In genomic region chr2:25342372-25343186, GRCh38 we compare ENCODE assay signal across 8 cellular contexts. TPM values are rescaled to one million over a fixed set of nuclear protein-coding genes. Genes with fewer than 3 reads are reported as not detected.
A peak's percentile ranks its signal among the peaks of the same experiment; 100 is the strongest.
DNase-seq lines count a peak whose midpoint lies in the region; ATAC-seq and TF ChIP-seq lines count a peak whose summit lies in the region.

No MANE protein-coding gene starts in this region.

- no peaks in the 10 kb centered on the region for H3K27me3 ChIP-seq in Panc1 (ENCODE audit: control insufficient read depth, insufficient read depth, low read length)
- H3K27me3 ChIP-seq in naive thymus-derived CD4-positive, alpha-beta T cell (ENCODE audit: control insufficient read depth in 2 of 2, insufficient read depth in 2 of 2, low read length in 2 of 2), result no peaks in the 10 kb centered on the region

- no peak overlapping the region for H3K27ac ChIP-seq in Panc1 (ENCODE audit: low read length)
- H3K27ac ChIP-seq in naive thymus-derived CD4-positive, alpha-beta T cell (ENCODE audit: low read depth, low read length), result no peak overlapping the region

- peaks cover 24% of the 10 kb centered on the region for H3K4me1 Mint-ChIP-seq in activated T-helper 17 cell treated with anti-CD3 and anti-CD28 coated beads, Interleukin-2, amount 50 U/mL, for 72 hours
- peaks cover 18 to 30% (median 27%) of the 10 kb centered on the region in 7 donors for H3K4me1 Mint-ChIP-seq in naive thymus-derived CD4-positive, alpha-beta T cell
- peaks cover 15 to 31% of the 10 kb centered on the region in 2 donors for H3K4me1 Mint-ChIP-seq in stimulated activated naive B cell treated with anti-CD40 and anti-IgM and Interleukin-4, amounts not matched to agents 10 μg/mL and 1 μg/mL and 100 μg/mL, for 72 hours

- H3K4me3 Mint-ChIP-seq in activated T-helper 17 cell treated with anti-CD3 and anti-CD28 coated beads, Interleukin-2, amount 50 U/mL, for 72 hours, result peak overlapping the region; percentile 75
- H3K4me3 Mint-ChIP-seq in naive thymus-derived CD4-positive, alpha-beta T cell, result peak overlapping the region; percentile 68 to 88 (median 78)
- H3K4me3 Mint-ChIP-seq in stimulated activated naive B cell treated with anti-CD40 and anti-IgM and Interleukin-4, amounts not matched to agents 10 μg/mL and 1 μg/mL and 100 μg/mL, for 72 hours, result peak overlapping the region; percentile 89 to 91

- TF ChIP-seq CTCF in Panc1 (IDR thresholded peaks at IDR 0.05), result peak; percentile 96

- H3K27me3 Mint-ChIP-seq in activated T-helper 17 cell treated with anti-CD3 and anti-CD28 coated beads, Interleukin-2, amount 50 U/mL, for 72 hours, result no peaks in the 10 kb centered on the region
- no peaks in the 10 kb centered on the region for H3K27me3 Mint-ChIP-seq in naive thymus-derived CD4-positive, alpha-beta T cell
- peaks cover 5 to 7% of the 10 kb centered on the region in 2 donors for H3K27me3 Mint-ChIP-seq in stimulated activated naive B cell treated with anti-CD40 and anti-IgM and Interleukin-4, amounts not matched to agents 10 μg/mL and 1 μg/mL and 100 μg/mL, for 72 hours

- intact Hi-C loops in Panc1 (cut with micrococcal nuclease; ENCODE audit: unreplicated experiment), result no loop called here
- intact Hi-C loops in naive thymus-derived CD4-positive, alpha-beta T cell (cut with micrococcal nuclease), result loop anchor here (1.0 to 10.0 kb wide), 11 partner anchors 20 to 535 kb away; partner anchors contain the start of genes ASXL2 (in 1 of the 2) and DTNB (in 1 of the 2)

- peak overlapping the region; percentile 66 for H3K27ac Mint-ChIP-seq in activated T-helper 17 cell treated with anti-CD3 and anti-CD28 coated beads, Interleukin-2, amount 50 U/mL, for 72 hours
- H3K27ac Mint-ChIP-seq in naive thymus-derived CD4-positive, alpha-beta T cell, result peak overlapping the region in 6 of 9 donors; percentile 10 to 89 (median 56)
- H3K27ac Mint-ChIP-seq in stimulated activated naive B cell treated with anti-CD40 and anti-IgM and Interleukin-4, amounts not matched to agents 10 μg/mL and 1 μg/mL and 100 μg/mL, for 72 hours, result peak overlapping the region; percentile 95

- no peaks in the 10 kb centered on the region for H3K4me1 ChIP-seq in Panc1 (ENCODE audit: control insufficient read depth, insufficient read depth, low read length)
- H3K4me1 ChIP-seq in naive thymus-derived CD4-positive, alpha-beta T cell (ENCODE audit: control insufficient read depth in 2 of 2, insufficient read depth in 2 of 2, low read length in 2 of 2), result peaks cover 5 to 29% of the 10 kb centered on the region in 2 donors

- POLR2A ChIA-PET in Panc1 (lab: Charles Lee), result no interaction called here
- POLR2A ChIA-PET in naive thymus-derived CD4-positive, alpha-beta T cell (lab: Charles Lee), result interaction anchor here (0.9 to 1.6 kb wide), 8 partner anchors 20 to 70 kb away, joined by 3 to 14 read pairs (median 4); no protein-coding TSS in a partner anchor

- ATAC-seq in GM21515 (IDR thresholded peaks at IDR 0.05; ENCODE audit: unreplicated experiment) (peak; percentile 76), Panc1 (peak; percentile 90)
- peak; percentile 86 for ATAC-seq in activated T-helper 17 cell treated with anti-CD3 and anti-CD28 coated beads, Interleukin-2, amount 50 U/mL, for 72 hours (replicated peaks)
- peak; percentile 95 for ATAC-seq in naive thymus-derived CD4-positive, alpha-beta T cell
- peak; percentile 89 for ATAC-seq in stimulated activated naive B cell treated with anti-CD40 and anti-IgM and Interleukin-4, amounts not matched to agents 10 μg/mL and 1 μg/mL and 100 μg/mL, for 72 hours (replicated peaks)

- H3K9me3 Mint-ChIP-seq in activated T-helper 17 cell treated with anti-CD3 and anti-CD28 coated beads, Interleukin-2, amount 50 U/mL, for 72 hours, result no peaks in the 10 kb centered on the region
- no peaks in the 10 kb centered on the region for H3K9me3 Mint-ChIP-seq in naive thymus-derived CD4-positive, alpha-beta T cell
- H3K9me3 Mint-ChIP-seq in stimulated activated naive B cell treated with anti-CD40 and anti-IgM and Interleukin-4, amounts not matched to agents 10 μg/mL and 1 μg/mL and 100 μg/mL, for 72 hours, result no peaks in the 10 kb centered on the region

- in situ Hi-C loops in Panc1 (cut with HindIII; ENCODE audit: low pct_unique_long_range_greater_than_20kb, low sequenced_read_pairs), result no loop called here

- no TSS peak for BruUV-seq in Panc1 (replicated peaks; lab: Mats Ljungman, UMichigan)

- no peaks in the 10 kb centered on the region for H3K9me3 ChIP-seq in Panc1 (ENCODE audit: control insufficient read depth, insufficient read depth, low read depth, low read length)
- H3K9me3 ChIP-seq in naive thymus-derived CD4-positive, alpha-beta T cell (ENCODE audit: control insufficient read depth in 2 of 3, low read length in 3 of 3), result no peaks in the 10 kb centered on the region

- H3K36me3 Mint-ChIP-seq in activated T-helper 17 cell treated with anti-CD3 and anti-CD28 coated beads, Interleukin-2, amount 50 U/mL, for 72 hours (ENCODE audit: low read depth), result peaks cover 6% of the 10 kb centered on the region
- H3K36me3 Mint-ChIP-seq in naive thymus-derived CD4-positive, alpha-beta T cell, result peaks cover 0 to 3% (median 0%) of the 10 kb centered on the region in 5 donors
- no peaks in the 10 kb centered on the region for H3K36me3 Mint-ChIP-seq in stimulated activated naive B cell treated with anti-CD40 and anti-IgM and Interleukin-4, amounts not matched to agents 10 μg/mL and 1 μg/mL and 100 μg/mL, for 72 hours

- CTCF ChIA-PET in Panc1 (lab: Charles Lee), result interaction anchor here (0.6 to 1.1 kb wide), 3 partner anchors 11 to 31 kb away, joined by 3 to 6 read pairs (median 4); no protein-coding TSS in a partner anchor
- CTCF ChIA-PET in naive thymus-derived CD4-positive, alpha-beta T cell (lab: Charles Lee), result interaction anchor here (0.8 to 2.8 kb wide), 5 partner anchors 12 to 34 kb away, joined by 3 to 11 read pairs (median 4); no protein-coding TSS in a partner anchor

- peak overlapping the region; percentile 51 to 61 for H3K4me3 ChIP-seq in Panc1 (ENCODE audit: low read depth in 2 of 2, low read length in 2 of 2)
- peak overlapping the region; percentile 56 for H3K4me3 ChIP-seq in naive thymus-derived CD4-positive, alpha-beta T cell (ENCODE audit: low read length)

- DNase-seq in DMS153 (lab: John Stamatoyannopoulos, UW) (peak; percentile 62), HuH-7.5 (ENCODE audit: low spot score) (peak; percentile 93), Panc1 (ENCODE audit: low read depth, low spot score) (peak; percentile 41), fibroblast of peridontal ligament (ENCODE audit: extremely low read depth) (peak; percentile 66)
- peak; percentile 67 to 88 (median 77) for DNase-seq in naive thymus-derived CD4-positive, alpha-beta T cell
- peak; percentile 75 for DNase-seq in stimulated activated naive B cell treated with anti-CD40 and anti-IgM and Interleukin-4, amounts not matched to agents 10 μg/mL and 1 μg/mL and 100 μg/mL, for 72 hours

- no peaks in the 10 kb centered on the region for H3K36me3 ChIP-seq in Panc1 (ENCODE audit: control insufficient read depth, insufficient read depth, low read length)
- H3K36me3 ChIP-seq in naive thymus-derived CD4-positive, alpha-beta T cell (ENCODE audit: control insufficient read depth in 2 of 3, insufficient read depth in 3 of 3, low read length in 3 of 3), result no peaks in the 10 kb centered on the region

RNA-seq across cellular contexts. Expression of gene DNMT3A, which starts 0.9 kb away (rescaled TPM):
- total RNA-seq in Panc1 (2021; ENCODE audit: unreplicated experiment), result 29.3 TPM
- 54.3 TPM for polyA plus RNA-seq in Panc1 (2012; ENCODE audit: insufficient read length)
- 10 to 100 TPM; 55.2 to 64.6 TPM for total RNA-seq in activated T-helper 17 cell treated with anti-CD3 and anti-CD28 coated beads, Interleukin-2, amount 50 U/mL, for 72 hours
- total RNA-seq in naive thymus-derived CD4-positive, alpha-beta T cell, result 100 to 1,000 TPM in 3 of 5 experiments, 10 to 100 TPM in 2; 78.9 to 117 (median 106) TPM
- 10 to 100 TPM; 19.4 to 29.0 TPM for polyA plus RNA-seq in naive thymus-derived CD4-positive, alpha-beta T cell

Comparison
In these comparisons a context has a peak if more than half of its experiments do, and no peak if none do; other contexts are left out.
1. DNase-seq: peak in every context shown above with its lines; median percentile 93 in HuH-7.5; 77 in naive thymus-derived CD4-positive, alpha-beta T cell; 75 in stimulated activated naive B cell treated with anti-CD40 and anti-IgM and Interleukin-4, amounts not matched to agents 10 μg/mL and 1 μg/mL and 100 μg/mL, for 72 hours; 66 in fibroblast of peridontal ligament; 62 in DMS153; 41 in Panc1.